Comparison of ENCODE assay signal across 32 cellular contexts in genomic region chr7:4268040-4268965, GRCh38.
A peak's percentile ranks its signal among the peaks of the same experiment; 100 is the strongest.
DNase-seq lines count a peak whose midpoint lies in the region; ATAC-seq, FAIRE-seq and TF ChIP-seq lines count a peak whose summit lies in the region.
"Had no signal": no experiment of that assay in that cellular context is flagged by ENCODE, and none has a peak within 500 bp of the region (broad histone marks: within the 10 kb centered on the region; RNA-seq: fewer than 3 reads in every experiment).

No MANE protein-coding gene starts in this region.

- peak; percentile 47 for DNase-seq in cardiac septum (ENCODE audit: low spot score)
- no peak for DNase-seq in right cardiac atrium
- DNase-seq in WTC11 (ENCODE audit: low spot score) = no peak
- DNase-seq in myocyte (ENCODE audit: low read depth) = peak; percentile 19
- no peak for DNase-seq in urothelium cell line (ENCODE audit: low spot score)
- DNase-seq in activated CD4-positive, alpha-beta memory T cell treated with anti-CD3 and anti-CD28 coated beads for 36 hours = no peak
- DNase-seq in stimulated activated CD4-positive, alpha-beta T cell treated with anti-CD3 and anti-CD28 coated beads, Interleukin-4, amount 100 ng/mL, for 1 hour = no peak
- DNase-seq: activated CD4-positive, alpha-beta T cell treated with anti-CD3 and anti-CD28 coated beads for 1 hour; activated effector memory CD4-positive, alpha-beta T cell treated with anti-CD3 and anti-CD28 coated beads, Interleukin-2, amount 50 U/mL, for 16 hours; activated naive CD8-positive, alpha-beta T cell treated with anti-CD3 and anti-CD28 coated beads, Interleukin-2, amount 10 ng/mL, durations not matched to agents 7 days and 5 days; activated T-cell treated with anti-CD3 and anti-CD28 coated beads, Interleukin-2, amount 50 U/mL, for 24 hours; aorta; Calu3; DMS79 treated with DMSO at 0.1 percent for 48 hours; erythroblast; GOT3; left lung; mesenchymal stem cell; NCI-H1436; NCI-H2081 treated with DMSO at 0.1 percent for 48 hours; NCI-H2227 treated with DMSO at 0.1 percent for 48 hours; NCI-H526 treated with DMSO at 0.1 percent for 48 hours; nucleus accumbens; SHP77 treated with DMSO at 0.1 percent for 48 hours; stimulated activated naive CD4-positive, alpha-beta T cell treated with Interleukin-2 at 50 U/mL for 16 hours; testis; uterus had no signal

- 82% methylated on average over 34 of the region's 34 CpGs for WGBS in right cardiac atrium

- ATAC-seq in right cardiac atrium (no peak), WTC11 (no peak), GM21723 (IDR thresholded peaks at IDR 0.05; ENCODE audit: unreplicated experiment) (no peak)
- ATAC-seq: left lung had no signal

- intact Hi-C loops in cardiac septum (cut with DNase I) = no loop called here
- intact Hi-C loops in right cardiac atrium (cut with DNase I) = no loop called here
- intact Hi-C loops in activated CD4-positive, alpha-beta memory T cell treated with anti-CD3 and anti-CD28 coated beads for 36 hours (cut with micrococcal nuclease) = no loop called here

- H3K4me3 Mint-ChIP-seq in WTC11 = no peak overlapping the region
- H3K4me3 Mint-ChIP-seq in activated CD4-positive, alpha-beta memory T cell treated with anti-CD3 and anti-CD28 coated beads for 36 hours = no peak overlapping the region
- H3K4me3 Mint-ChIP-seq: activated naive CD8-positive, alpha-beta T cell treated with anti-CD3 and anti-CD28 coated beads, Interleukin-2, amount 10 ng/mL, durations not matched to agents 7 days and 5 days; activated T-cell treated with anti-CD3 and anti-CD28 coated beads, Interleukin-2, amount 50 U/mL, for 24 hours had no signal

- TF ChIP-seq CTCF in WTC11 (IDR thresholded peaks at IDR 0.05) = no peak

- peak; percentile 86 for FAIRE-seq in urothelium cell line (lab: Jason Lieb, UNC)
- FAIRE-seq: A204.1 had no signal

- H3K4me1 Mint-ChIP-seq in WTC11 = peaks cover 10% of the 10 kb centered on the region; the same call in 1 of the 2 replicates
- no peaks in the 10 kb centered on the region for H3K4me1 Mint-ChIP-seq in activated CD4-positive, alpha-beta memory T cell treated with anti-CD3 and anti-CD28 coated beads for 36 hours (ENCODE audit: low read depth)
- H3K4me1 Mint-ChIP-seq: activated naive CD8-positive, alpha-beta T cell treated with anti-CD3 and anti-CD28 coated beads, Interleukin-2, amount 10 ng/mL, durations not matched to agents 7 days and 5 days had no signal

- H3K27ac Mint-ChIP-seq in WTC11 = peak overlapping the region; percentile 41; the same call in 1 of the 2 replicates
- no peak overlapping the region for H3K27ac Mint-ChIP-seq in activated CD4-positive, alpha-beta memory T cell treated with anti-CD3 and anti-CD28 coated beads for 36 hours
- H3K27ac Mint-ChIP-seq: activated naive CD8-positive, alpha-beta T cell treated with anti-CD3 and anti-CD28 coated beads, Interleukin-2, amount 10 ng/mL, durations not matched to agents 7 days and 5 days; activated T-cell treated with anti-CD3 and anti-CD28 coated beads, Interleukin-2, amount 50 U/mL, for 24 hours had no signal

- H3K9me3 Mint-ChIP-seq in WTC11 = no peaks in the 10 kb centered on the region
- H3K9me3 Mint-ChIP-seq in activated CD4-positive, alpha-beta memory T cell treated with anti-CD3 and anti-CD28 coated beads for 36 hours = no peaks in the 10 kb centered on the region
- H3K9me3 Mint-ChIP-seq: activated T-cell treated with anti-CD3 and anti-CD28 coated beads, Interleukin-2, amount 50 U/mL, for 24 hours had no signal

- H3K27me3 Mint-ChIP-seq in WTC11 (ENCODE audit: low read depth) = no peaks in the 10 kb centered on the region
- H3K27me3 Mint-ChIP-seq in activated CD4-positive, alpha-beta memory T cell treated with anti-CD3 and anti-CD28 coated beads for 36 hours = peaks cover 2% of the 10 kb centered on the region

- CTCF ChIA-PET in WTC11 (lab: Charles Lee) = interaction anchor here (1.7 kb wide), 1 partner anchor 42 kb away, joined by 5 read pairs; no protein-coding TSS in a partner anchor
- CTCF ChIA-PET in activated CD4-positive, alpha-beta memory T cell treated with anti-CD3 and anti-CD28 coated beads for 36 hours (lab: Charles Lee) = no interaction called here

- no peaks in the 10 kb centered on the region for H3K36me3 Mint-ChIP-seq in WTC11
- no peaks in the 10 kb centered on the region for H3K36me3 Mint-ChIP-seq in activated CD4-positive, alpha-beta memory T cell treated with anti-CD3 and anti-CD28 coated beads for 36 hours
- H3K36me3 Mint-ChIP-seq: activated naive CD8-positive, alpha-beta T cell treated with anti-CD3 and anti-CD28 coated beads, Interleukin-2, amount 10 ng/mL, durations not matched to agents 7 days and 5 days had no signal

- no peaks in the 10 kb centered on the region for H3K27me3 ChIP-seq in right cardiac atrium (ENCODE audit: control insufficient read depth, insufficient read depth)
- H3K27me3 ChIP-seq: cardiac muscle cell, testis, uterus had no signal

- POLR2A ChIA-PET in WTC11 (lab: Charles Lee) = no interaction called here
- POLR2A ChIA-PET in activated CD4-positive, alpha-beta memory T cell treated with anti-CD3 and anti-CD28 coated beads for 36 hours (lab: Charles Lee) = no interaction called here

- H3K4me3 ChIP-seq in right cardiac atrium (ENCODE audit: low read length) = no peak overlapping the region
- H3K4me3 ChIP-seq: cardiac muscle cell, left lung, testis, uterus had no signal

- H3K4me1 ChIP-seq in right cardiac atrium (ENCODE audit: control insufficient read depth, insufficient read depth, low read length) = no peaks in the 10 kb centered on the region
- H3K4me1 ChIP-seq: left lung, testis, uterus had no signal

- no peak overlapping the region for H3K27ac ChIP-seq in right cardiac atrium (ENCODE audit: low read length)
- H3K27ac ChIP-seq: cardiac muscle cell, HL-60, KMS-11, left lung, testis, uterus had no signal

- H3K9me3 ChIP-seq in right cardiac atrium (ENCODE audit: control insufficient read depth, low read length) = no peaks in the 10 kb centered on the region
- H3K9me3 ChIP-seq: left lung, testis, uterus had no signal

TF ChIP-seq in WTC11, 78 proteins besides CTCF, POLR2A, EP300 and RAD21:
- TF ChIP-seq ATF2 (CRISPR knock-in tag; IDR thresholded peaks at IDR 0.05; ENCODE audit: borderline replicate concordance, low read depth) = no peak
- no peak for TF ChIP-seq TEAD1 (CRISPR knock-in tag; IDR thresholded peaks at IDR 0.05)
- TF ChIP-seq AR (CRISPR knock-in tag; IDR thresholded peaks at IDR 0.05) = no peak
- TF ChIP-seq USF2 (CRISPR knock-in tag; IDR thresholded peaks at IDR 0.05) = no peak
- no peak for TF ChIP-seq MYBL2 (CRISPR knock-in tag; IDR thresholded peaks at IDR 0.05)
- no peak for TF ChIP-seq TP53 (CRISPR knock-in tag; IDR thresholded peaks at IDR 0.05)
- no peak for TF ChIP-seq ELF4 (CRISPR knock-in tag; IDR thresholded peaks at IDR 0.05; ENCODE audit: low read depth)
- TF ChIP-seq RELA (CRISPR knock-in tag; IDR thresholded peaks at IDR 0.05; ENCODE audit: borderline replicate concordance) = no peak
TF ChIP-seq in WTC11: peak in this region for 0.

Comparison
In these comparisons a context has a peak if more than half of its experiments do, and no peak if none do; other contexts are left out.
1. DNase-seq: peak in cardiac septum (single experiment) and myocyte (single experiment); none in right cardiac atrium (0 of 3), WTC11 (single experiment), urothelium cell line (single experiment), activated CD4-positive, alpha-beta memory T cell treated with anti-CD3 and anti-CD28 coated beads for 36 hours (single experiment) and stimulated activated CD4-positive, alpha-beta T cell treated with anti-CD3 and anti-CD28 coated beads, Interleukin-4, amount 100 ng/mL, for 1 hour (single experiment).